8 cellular contexts compared by ENCODE assay signal in the genomic region with DNA sequence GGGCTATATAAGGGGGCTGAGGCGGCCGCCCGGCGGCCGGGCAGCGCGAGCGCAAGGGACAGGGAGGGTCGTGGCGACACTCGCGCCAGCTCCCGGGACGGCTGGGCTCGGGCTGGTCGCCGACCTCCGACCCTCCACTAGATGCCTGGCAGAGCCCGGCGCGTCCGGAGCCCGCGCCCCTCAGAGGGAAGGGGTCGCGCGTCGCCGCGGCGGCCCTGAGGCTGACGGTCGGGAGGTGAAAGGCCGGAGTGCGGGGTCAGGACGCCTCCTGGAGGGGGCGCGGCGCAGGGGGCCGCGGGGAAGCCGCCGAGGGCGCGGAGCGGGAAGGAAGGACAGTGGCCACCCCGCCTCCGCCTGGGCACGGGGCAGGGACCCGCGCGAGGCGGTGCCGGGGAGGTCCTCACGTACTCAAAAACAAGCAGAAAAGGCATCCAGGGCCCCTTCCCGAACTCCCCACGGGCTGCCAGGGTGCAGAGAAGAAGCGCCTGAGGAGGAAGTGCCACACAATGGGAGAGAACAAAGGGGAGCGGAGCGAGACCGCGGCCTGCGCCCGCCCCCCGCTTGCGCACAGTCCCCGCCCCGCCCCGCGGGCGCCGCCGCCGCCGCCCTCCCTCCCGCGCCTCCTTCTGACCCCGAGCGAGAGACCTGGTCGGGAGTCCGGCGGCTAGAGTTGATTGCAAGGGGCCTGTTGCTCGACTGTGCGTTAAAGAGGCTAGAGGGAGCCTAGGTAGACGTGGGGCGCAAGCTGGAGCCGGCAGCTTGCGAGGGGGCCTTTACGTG. TPM values are rescaled to one million over a fixed set of nuclear protein-coding genes. Genes with fewer than 3 reads are reported as not detected.
A peak's percentile ranks its signal among the peaks of the same experiment; 100 is the strongest.
DNase-seq lines count a peak whose midpoint lies in the region; ATAC-seq and TF ChIP-seq lines count a peak whose summit lies in the region.

No MANE protein-coding gene starts in this region.

- H3K36me3 ChIP-seq in WERI-Rb-1 = peaks cover 3% of the 10 kb centered on the region; the same call in 1 of the 2 replicates
- no peaks in the 10 kb centered on the region for H3K36me3 ChIP-seq in spleen

- TF ChIP-seq POLR2A in spleen (IDR thresholded peaks at IDR 0.05) = peak in 2 of 3 donors; percentile 17 to 91

- DNase-seq in NCI-H2107 treated with DMSO at 0.1 percent for 48 hours (lab: John Stamatoyannopoulos, UW; ENCODE audit: unreplicated experiment) = peak; percentile 62
- no peak for DNase-seq in NCI-H2107 (lab: John Stamatoyannopoulos, UW)
- peak; percentile 69 to 75 for DNase-seq in NCI-H1930 (lab: John Stamatoyannopoulos, UW)
- peak; percentile 79 for DNase-seq in WERI-Rb-1
- peak; percentile 90 to 93 for DNase-seq in cardiac fibroblast (ENCODE audit: low read depth in 2 of 2)
- DNase-seq in inferior parietal cortex (ENCODE audit: extremely low spot score) = peak; percentile 74
- DNase-seq in spleen = peak; percentile 94

- WGBS in spleen, 5 donors = 0 to 2% (median 0%) methylated on average over 11 to 89 of the region's 89 CpGs

- peak overlapping the region; percentile 66 for H3K4me3 ChIP-seq in WERI-Rb-1 (ENCODE audit: low read depth, low read length)
- H3K4me3 ChIP-seq in cardiac fibroblast (replicated peaks in 1 of 2; ENCODE audit: low read depth in 2 of 2, low read length in 2 of 2) = peak overlapping the region; percentile 49 to 63
- H3K4me3 ChIP-seq in spleen = peak overlapping the region; percentile 51 to 73 (median 61)

- intact Hi-C loops in spleen (cut with DNase I; ENCODE audit: low total_unique reads) = loop anchor here (10.0 kb wide), 1 partner anchor 308 kb away; no protein-coding TSS in a partner anchor

- TF ChIP-seq CTCF in WERI-Rb-1 (IDR thresholded peaks at IDR 0.05; ENCODE audit: low read depth, low read length) = peak; percentile 43
- TF ChIP-seq CTCF in cardiac fibroblast (IDR thresholded peaks at IDR 0.05; ENCODE audit: low read depth, low read length) = no peak
- TF ChIP-seq CTCF in spleen (IDR thresholded peaks at IDR 0.05 in 8 of 11, conservative IDR thresholded peaks at IDR 0.05 in 3 of 11) = peak in 10 of 11 experiments; percentile 24 to 64 (median 46)

- H3K9me3 ChIP-seq in WERI-Rb-1 (ENCODE audit: severe bottlenecking) = peaks cover 3% of the 10 kb centered on the region
- no peaks in the 10 kb centered on the region for H3K9me3 ChIP-seq in spleen

- H3K4me1 ChIP-seq in spleen = peaks cover 11 to 53% (median 30%) of the 10 kb centered on the region in 6 donors

- peak; percentile 37 for ATAC-seq in HG02870 (IDR thresholded peaks at IDR 0.05; ENCODE audit: unreplicated experiment)

- H3K27me3 ChIP-seq in WERI-Rb-1 (ENCODE audit: insufficient read depth, low read depth, severe bottlenecking) (no peaks in the 10 kb centered on the region), spleen (replicated peaks in 1 of 7) (peaks cover 0 to 15% (median 0%) of the 10 kb centered on the region in 7 donors)

- peak overlapping the region; percentile 100 for H3K27ac ChIP-seq in WERI-Rb-1
- H3K27ac ChIP-seq in spleen = peak overlapping the region; percentile 99 to 100 (median 100)

RNA-seq across cellular contexts. Expression of a gene that starts 0.8 kb away (rescaled TPM):
- total RNA-seq in spleen = 10 to 100 TPM; 23.6 to 74.4 (median 43.3) TPM
- polyA plus RNA-seq in spleen = 1 to 10 TPM; 2.9 to 3.8 (median 2.9) TPM
